Comparison of ENCODE assay signal across 16 cellular contexts in the genomic region with DNA sequence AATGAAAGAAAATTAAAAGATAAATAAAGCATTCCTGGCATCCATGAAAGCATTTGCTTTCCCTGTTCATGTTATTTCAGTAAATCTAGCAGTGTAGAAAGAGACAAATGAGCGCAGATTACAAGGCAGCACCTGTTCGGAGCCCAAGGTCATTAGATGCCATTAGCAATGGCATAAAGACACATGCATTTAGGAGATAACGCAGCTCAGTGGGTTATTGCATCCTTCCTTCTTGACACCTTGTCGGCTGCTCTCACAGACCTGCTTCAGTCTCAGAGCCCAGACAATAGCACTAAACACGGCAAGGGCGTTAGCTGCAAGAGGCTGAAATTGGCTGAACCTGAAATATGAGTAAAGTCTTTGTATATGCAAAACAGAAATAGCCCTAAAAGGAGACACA.
"Had no signal": no experiment of that assay in that cellular context is flagged by ENCODE, and none has a peak within 500 bp of the region (broad histone marks: within the 10 kb centered on the region; RNA-seq: fewer than 3 reads in every experiment).

No MANE protein-coding gene starts in this region.

- H3K27ac Mint-ChIP-seq: dendritic cell treated with granulocyte-macrophage colony-stimulating factor and Interleukin-4, amounts not matched to agents 40 ng/mL and 50 ng/mL, for 4 days had no signal

- DNase-seq: activated CD4-positive, alpha-beta T cell treated with anti-CD3 and anti-CD28 coated beads for 1 hour; activated CD8-positive, alpha-beta memory T cell treated with anti-CD3 and anti-CD28 coated beads for 24 hours; activated effector memory CD4-positive, alpha-beta T cell treated with Interleukin-2 at 50 U/mL for 16 hours; body of pancreas; esophagus squamous epithelium; foreskin fibroblast; glutamatergic neuron; lower lobe of right lung; midbrain; substantia nigra; transverse colon had no signal

- H3K27me3 Mint-ChIP-seq: activated naive CD4-positive, alpha-beta T cell treated with anti-CD3 and anti-CD28 coated beads, Interleukin-2, amount 50 U/mL, for 24 hours; dendritic cell treated with granulocyte-macrophage colony-stimulating factor and Interleukin-4, amounts not matched to agents 40 ng/mL and 50 ng/mL, for 4 days had no signal

- ATAC-seq: body of pancreas, lower lobe of right lung had no signal

- H3K27me3 ChIP-seq: body of pancreas, esophagus squamous epithelium, neutrophil, right atrium auricular region, transverse colon had no signal

- H3K9me3 ChIP-seq: body of pancreas, esophagus squamous epithelium, lower lobe of right lung, neutrophil, right atrium auricular region, transverse colon had no signal

- H3K9me3 Mint-ChIP-seq: activated naive CD4-positive, alpha-beta T cell treated with anti-CD3 and anti-CD28 coated beads, Interleukin-2, amount 50 U/mL, for 24 hours; dendritic cell treated with granulocyte-macrophage colony-stimulating factor and Interleukin-4, amounts not matched to agents 40 ng/mL and 50 ng/mL, for 4 days had no signal

- H3K4me3 Mint-ChIP-seq: activated naive CD4-positive, alpha-beta T cell treated with anti-CD3 and anti-CD28 coated beads, Interleukin-2, amount 50 U/mL, for 24 hours; dendritic cell treated with granulocyte-macrophage colony-stimulating factor and Interleukin-4, amounts not matched to agents 40 ng/mL and 50 ng/mL, for 4 days had no signal

- H3K36me3 ChIP-seq: esophagus squamous epithelium, lower lobe of right lung, neutrophil, right atrium auricular region, transverse colon had no signal

- H3K27ac ChIP-seq: body of pancreas, esophagus squamous epithelium, lower lobe of right lung, neutrophil, transverse colon had no signal

- H3K4me3 ChIP-seq: body of pancreas, esophagus squamous epithelium, lower lobe of right lung, right atrium auricular region, skin epidermis, transverse colon had no signal
